In genomic region chr11:99893803-99894202, GRCh38 we compare ENCODE assay signal across 20 cellular contexts.
"Had no signal": no experiment of that assay in that cellular context is flagged by ENCODE, and none has a peak within 500 bp of the region (broad histone marks: within the 10 kb centered on the region; RNA-seq: fewer than 3 reads in every experiment).

No MANE protein-coding gene starts in this region.

- H3K4me1 ChIP-seq: neural progenitor cell, prostate gland, right atrium auricular region, tibial artery had no signal

- ATAC-seq: activated CD8-positive, alpha-beta T cell treated with anti-CD3 and anti-CD28 coated beads for 36 hours; activated T-helper 17 cell treated with anti-CD3 and anti-CD28 coated beads, Interleukin-2, amount 50 U/mL, for 72 hours; left ventricle myocardium superior; stimulated activated naive CD8-positive, alpha-beta T cell treated with anti-CD3 and anti-CD28 coated beads, Interleukin-15, Interleukin-2, amounts not matched to agents 100 U/mL and 50 U/mL, for 24 hours; WTC11 had no signal

- H3K4me3 ChIP-seq: neural progenitor cell, prostate gland, right atrium auricular region, tibial artery had no signal

- DNase-seq: activated CD4-positive, alpha-beta T cell treated with anti-CD3 and anti-CD28 coated beads for 48 hours; activated CD8-positive, alpha-beta T cell treated with anti-CD3 and anti-CD28 coated beads for 36 hours; activated naive CD4-positive, alpha-beta T cell; activated naive CD8-positive, alpha-beta T cell treated with anti-CD3 and anti-CD28 coated beads, Interleukin-2, amount 10 ng/mL, durations not matched to agents 7 days and 5 days; activated T-cell treated with anti-CD3 and anti-CD28 coated beads, Interleukin-2, amount 50 U/mL, for 1 hour; amygdala; dermis blood vessel endothelial cell; immature natural killer cell; kidney glomerular epithelial cell; left ventricle myocardium superior; naive B cell; stimulated activated naive CD8-positive, alpha-beta T cell treated with anti-CD3 and anti-CD28 coated beads, Interleukin-15, Interleukin-2, amounts not matched to agents 100 U/mL and 50 U/mL, for 24 hours; substantia nigra; tibial artery had no signal

- H3K27ac ChIP-seq: neural progenitor cell, prostate gland, right atrium auricular region, tibial artery had no signal

- H3K36me3 ChIP-seq: neural progenitor cell, prostate gland, right atrium auricular region, tibial artery had no signal

- FAIRE-seq: urothelium cell line had no signal

- H3K27me3 ChIP-seq: neural progenitor cell, right atrium auricular region, tibial artery had no signal

- H3K9me3 ChIP-seq: prostate gland, right atrium auricular region had no signal
